In genomic region chr2:171289938-171290480, GRCh38 we compare ENCODE assay signal across 32 cellular contexts.
"Had no signal": no experiment of that assay in that cellular context is flagged by ENCODE, and none has a peak within 500 bp of the region (broad histone marks: within the 10 kb centered on the region; RNA-seq: fewer than 3 reads in every experiment).

No MANE protein-coding gene starts in this region.

- H2AFZ ChIP-seq: parathyroid adenoma had no signal

- H3K36me3 Mint-ChIP-seq: immature natural killer cell, mesothelial cell of epicardium had no signal

- H3K9me3 ChIP-seq: esophagus squamous epithelium, right atrium auricular region, stomach, thyroid gland, upper lobe of right lung had no signal

- H3K27me3 Mint-ChIP-seq: activated naive CD8-positive, alpha-beta T cell treated with anti-CD3 and anti-CD28 coated beads for 36 hours; naive B cell; stimulated activated memory B cell treated with anti-CD40 and anti-IgM and Interleukin-4, amounts not matched to agents 10 μg/mL and 1 μg/mL and 100 μg/mL, for 72 hours had no signal

- H3K27ac Mint-ChIP-seq: activated naive CD4-positive, alpha-beta T cell treated with anti-CD3 and anti-CD28 coated beads for 36 hours; activated naive CD8-positive, alpha-beta T cell treated with anti-CD3 and anti-CD28 coated beads for 36 hours; immature natural killer cell; mesothelial cell of epicardium; stimulated activated memory B cell treated with anti-CD40 and anti-IgM and Interleukin-4, amounts not matched to agents 10 μg/mL and 1 μg/mL and 100 μg/mL, for 72 hours had no signal

- H3K27me3 ChIP-seq: brain microvascular endothelial cell, esophagus squamous epithelium, right atrium auricular region, stomach, thyroid gland, upper lobe of right lung had no signal

- ATAC-seq: left colon; stimulated activated memory B cell treated with anti-CD40 and anti-IgM and Interleukin-4, amounts not matched to agents 10 μg/mL and 1 μg/mL and 100 μg/mL, for 72 hours; upper lobe of right lung had no signal

- H3K4me3 Mint-ChIP-seq: activated naive CD4-positive, alpha-beta T cell treated with anti-CD3 and anti-CD28 coated beads for 36 hours; activated naive CD8-positive, alpha-beta T cell treated with anti-CD3 and anti-CD28 coated beads for 36 hours; immature natural killer cell; mesothelial cell of epicardium; naive B cell; stimulated activated memory B cell treated with anti-CD40 and anti-IgM and Interleukin-4, amounts not matched to agents 10 μg/mL and 1 μg/mL and 100 μg/mL, for 72 hours had no signal

- H3K9me3 Mint-ChIP-seq: immature natural killer cell had no signal

- H3K9ac ChIP-seq: parathyroid adenoma had no signal

- H3K27ac ChIP-seq: brain microvascular endothelial cell, epithelial cell of prostate, esophagus squamous epithelium, parathyroid adenoma, right atrium auricular region, stomach, thyroid gland, upper lobe of right lung had no signal

- H3K79me2 ChIP-seq: parathyroid adenoma had no signal

- H3K4me1 Mint-ChIP-seq: activated naive CD8-positive, alpha-beta T cell treated with anti-CD3 and anti-CD28 coated beads for 36 hours; immature natural killer cell; naive B cell; stimulated activated memory B cell treated with anti-CD40 and anti-IgM and Interleukin-4, amounts not matched to agents 10 μg/mL and 1 μg/mL and 100 μg/mL, for 72 hours had no signal

- FAIRE-seq: astrocyte, endometrium, kidney had no signal

- H3K4me1 ChIP-seq: parathyroid adenoma, right atrium auricular region, thyroid gland, upper lobe of right lung had no signal

- H3K4me3 ChIP-seq: esophagus squamous epithelium, right atrium auricular region, smooth muscle cell, stomach, thyroid gland, upper lobe of right lung had no signal

- H3K4me2 ChIP-seq: smooth muscle cell had no signal

- H3K36me3 ChIP-seq: brain microvascular endothelial cell, esophagus squamous epithelium, right atrium auricular region, stomach, thyroid gland, upper lobe of right lung had no signal

- DNase-seq: activated CD4-positive, alpha-beta T cell treated with anti-CD3 and anti-CD28 coated beads for 48 hours; activated CD4-positive, alpha-beta T cell treated with anti-CD3 and anti-CD28 coated beads, Interleukin-2, amount 50 U/mL, for 48 hours; activated CD8-positive, alpha-beta memory T cell treated with anti-CD3 and anti-CD28 coated beads for 24 hours; activated effector memory CD4-positive, alpha-beta T cell treated with anti-CD3 and anti-CD28 coated beads, Interleukin-2, amount 50 U/mL, for 16 hours; activated naive CD4-positive, alpha-beta T cell treated with anti-CD3 and anti-CD28 coated beads for 36 hours; activated naive CD8-positive, alpha-beta T cell treated with anti-CD3 and anti-CD28 coated beads for 36 hours; brain microvascular endothelial cell; caudate nucleus; effector CD8-positive, alpha-beta T cell; esophagus squamous epithelium; head of caudate nucleus; hypothalamus; immature natural killer cell; kidney; left colon; mammary epithelial cell; naive B cell; nucleus accumbens; stimulated activated CD4-positive, alpha-beta T cell treated with anti-CD3 and anti-CD28 coated beads, Interleukin-1b, Interleukin-23, amount 100 ng/mL, for 48 hours; stimulated activated CD4-positive, alpha-beta T cell treated with anti-CD3 and anti-CD28 coated beads, Interleukin-4, amount 100 ng/mL, for 4 hours; stimulated activated CD8-positive, alpha-beta memory T cell treated with anti-CD3 and anti-CD28 coated beads, Interleukin-4, amount 100 ng/mL, for 48 hours; stomach; thyroid gland; upper lobe of right lung had no signal
